In genomic region chr4:186621959-186622553, GRCh38 we compare ENCODE assay signal across 16 cellular contexts.
A peak's percentile ranks its signal among the peaks of the same experiment; 100 is the strongest.
DNase-seq lines count a peak whose midpoint lies in the region; ATAC-seq and TF ChIP-seq lines count a peak whose summit lies in the region.
"Had no signal": no experiment of that assay in that cellular context is flagged by ENCODE, and none has a peak within 500 bp of the region (broad histone marks: within the 10 kb centered on the region; RNA-seq: fewer than 3 reads in every experiment).

No MANE protein-coding gene starts in this region.

- H3K4me3 Mint-ChIP-seq in activated naive CD8-positive, alpha-beta T cell treated with anti-CD3 and anti-CD28 coated beads for 36 hours = no peak overlapping the region
- H3K4me3 Mint-ChIP-seq: neural crest cell had no signal

- H3K4me1 Mint-ChIP-seq in activated naive CD8-positive, alpha-beta T cell treated with anti-CD3 and anti-CD28 coated beads for 36 hours = no peaks in the 10 kb centered on the region

- H3K36me3 Mint-ChIP-seq in activated naive CD8-positive, alpha-beta T cell treated with anti-CD3 and anti-CD28 coated beads for 36 hours = no peaks in the 10 kb centered on the region

- peaks cover 12% of the 10 kb centered on the region for H3K36me3 ChIP-seq in cardiac muscle cell
- H3K36me3 ChIP-seq: adrenal gland had no signal

- no peak overlapping the region for H3K4me3 ChIP-seq in cardiac muscle cell
- H3K4me3 ChIP-seq: adrenal gland, K562 had no signal

- DNase-seq in cardiac muscle cell (ENCODE audit: low read depth in 1 of 2, low spot score in 1 of 2) (peak in 1 of 2 donors; percentile 89), Right ventricle myocardium inferior (ENCODE audit: missing footprints) (no peak), fibroblast of the conjunctiva (ENCODE audit: low read depth) (peak; percentile 34), stromal cell of bone marrow (ENCODE audit: low read depth) (peak; percentile 90)
- no peak for DNase-seq in activated naive CD8-positive, alpha-beta T cell treated with anti-CD3 and anti-CD28 coated beads for 36 hours
- DNase-seq: adrenal gland; GDM1; NCI-H2107; PC-3; stimulated activated CD4-positive, alpha-beta T cell treated with anti-CD3 and anti-CD28 coated beads, Interleukin-1b, Interleukin-23, amount 100 ng/mL, for 48 hours; stimulated activated naive CD8-positive, alpha-beta T cell treated with anti-CD3 and anti-CD28 coated beads, Interleukin-15, Interleukin-2, amounts not matched to agents 100 U/mL and 50 U/mL, for 24 hours had no signal

- ATAC-seq in Right ventricle myocardium inferior (no peak), SK-N-SH treated with all-trans-retinoic acid at 6 μM for 48 hours (peak; percentile 86), GM21528 (IDR thresholded peaks at IDR 0.05; ENCODE audit: low FRiP score, unreplicated experiment) (no peak), HG03460 (IDR thresholded peaks at IDR 0.05; ENCODE audit: unreplicated experiment) (no peak)
- ATAC-seq: K562; PC-3; stimulated activated naive CD8-positive, alpha-beta T cell treated with anti-CD3 and anti-CD28 coated beads, Interleukin-15, Interleukin-2, amounts not matched to agents 100 U/mL and 50 U/mL, for 24 hours had no signal

- no peak overlapping the region for H3K27ac ChIP-seq in cardiac muscle cell
- H3K27ac ChIP-seq: adrenal gland had no signal

- H3K9me3 Mint-ChIP-seq in activated naive CD8-positive, alpha-beta T cell treated with anti-CD3 and anti-CD28 coated beads for 36 hours = peaks cover 1% of the 10 kb centered on the region

- peak; percentile 76 for TF ChIP-seq CTCF in cardiac muscle cell (IDR thresholded peaks at IDR 0.05; ENCODE audit: low read depth, low read length)

- H3K4me1 ChIP-seq in cardiac muscle cell (ENCODE audit: low read depth) = peaks cover 4% of the 10 kb centered on the region
- H3K4me1 ChIP-seq: adrenal gland had no signal

- no peaks in the 10 kb centered on the region for H3K9me3 ChIP-seq in cardiac muscle cell (ENCODE audit: low read depth)
- H3K9me3 ChIP-seq: adrenal gland had no signal

- H3K27me3 Mint-ChIP-seq in activated naive CD8-positive, alpha-beta T cell treated with anti-CD3 and anti-CD28 coated beads for 36 hours = no peaks in the 10 kb centered on the region

- no peaks in the 10 kb centered on the region for H3K27me3 ChIP-seq in cardiac muscle cell
- H3K27me3 ChIP-seq: adrenal gland had no signal

- H3K27ac Mint-ChIP-seq in activated naive CD8-positive, alpha-beta T cell treated with anti-CD3 and anti-CD28 coated beads for 36 hours = no peak overlapping the region

- intact Hi-C loops in Right ventricle myocardium inferior (cut with DNase I) = no loop called here

TF ChIP-seq in SK-N-SH treated with all-trans-retinoic acid at 6 μM for 48 hours, 23 proteins besides CTCF, POLR2A, EP300 and RAD21:
- TF ChIP-seq GLIS3 (CRISPR knock-in tag; IDR thresholded peaks at IDR 0.05) = no peak
- no peak for TF ChIP-seq ARNTL (CRISPR knock-in tag; IDR thresholded peaks at IDR 0.05; ENCODE audit: borderline replicate concordance, low read depth)
- no peak for TF ChIP-seq ZNF565 (CRISPR knock-in tag; conservative IDR thresholded peaks at IDR 0.05; ENCODE audit: low read depth)

Comparison
In these comparisons a context has a peak if more than half of its experiments do, and no peak if none do; other contexts are left out.
1. DNase-seq: peak in fibroblast of the conjunctiva (single experiment) and stromal cell of bone marrow (single experiment); none in Right ventricle myocardium inferior (single experiment) and activated naive CD8-positive, alpha-beta T cell treated with anti-CD3 and anti-CD28 coated beads for 36 hours (single experiment).